ENCODE assay signal across 8 cellular contexts in the genomic region with DNA sequence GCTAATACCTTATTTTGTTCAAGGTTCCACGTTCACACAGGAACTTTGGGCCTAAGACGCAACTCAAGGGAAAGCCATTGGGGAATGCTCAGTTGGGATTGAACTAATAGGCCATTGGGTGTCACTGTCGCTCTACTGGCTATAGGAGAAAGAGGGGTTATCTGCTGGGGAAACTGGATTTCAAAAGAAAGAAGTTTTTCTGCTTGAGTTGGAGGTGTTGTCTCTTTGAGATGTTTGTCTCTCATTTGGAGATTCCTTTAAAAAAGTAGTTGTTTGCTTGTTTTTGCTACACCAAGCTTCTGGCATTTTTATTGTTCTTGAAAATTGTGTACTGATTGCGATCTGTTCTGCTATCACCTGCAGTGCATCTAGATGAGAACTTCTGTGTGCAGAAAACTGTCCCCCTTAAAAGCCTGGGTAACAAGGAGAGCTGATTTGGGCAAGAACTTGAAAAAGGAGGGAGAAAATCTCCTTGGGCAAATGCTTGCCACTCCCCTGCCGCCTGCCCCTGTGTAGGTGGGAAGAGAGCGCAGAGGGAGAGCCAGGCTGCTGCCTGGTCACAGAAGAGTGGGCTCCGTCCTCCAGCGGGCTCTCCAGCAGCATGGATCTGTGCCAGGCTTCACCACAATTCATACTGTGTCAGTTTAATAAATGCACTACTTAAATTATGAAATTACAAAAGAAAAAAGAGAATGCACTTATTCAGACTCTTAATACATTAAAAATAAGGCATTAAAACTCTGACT. TPM values are rescaled to one million over a fixed set of nuclear protein-coding genes. Genes with fewer than 3 reads are reported as not detected.
DNase-seq lines count a peak whose midpoint lies in the region; ATAC-seq, FAIRE-seq and TF ChIP-seq lines count a peak whose summit lies in the region.

No MANE protein-coding gene starts in this region.

- TF ChIP-seq EP300 in A549 (IDR thresholded peaks at IDR 0.05): no peak

- TF ChIP-seq RAD21 in A549 (conservative IDR thresholded peaks at IDR 0.05 in 1 of 2, IDR thresholded peaks at IDR 0.05 in 1 of 2): peak; percentile 72 to 83

- H3K4me1 ChIP-seq in A549: peaks cover 31% of the 10 kb centered on the region

- CTCF ChIA-PET in A549 (lab: Yijun Ruan, JAX): interaction anchor here (0.7 to 2.1 kb wide), 15 partner anchors 11 to 521 kb away, joined by 3 to 10 read pairs (median 4); no protein-coding TSS in a partner anchor

- WGBS in A549 (ENCODE audit: missing lambda C conversion rate): 71% methylated on average over 8 of the region's 8 CpGs

- no peak for FAIRE-seq in A549 (lab: Jason Lieb, UNC)

- H3K4me3 ChIP-seq in A549: no peak overlapping the region

- ATAC-seq in A549 (peak; percentile 42 to 63; a peak in 3 of 6 replicates), HG03571 (IDR thresholded peaks at IDR 0.05; ENCODE audit: unreplicated experiment) (no peak), GM21381 (IDR thresholded peaks at IDR 0.05; ENCODE audit: unreplicated experiment) (no peak), HG03460 (IDR thresholded peaks at IDR 0.05; ENCODE audit: unreplicated experiment) (no peak)

- H3K27ac ChIP-seq in A549: no peak overlapping the region

- H3K9me3 ChIP-seq in A549: no peaks in the 10 kb centered on the region

- POLR2A ChIA-PET in A549 (lab: Yijun Ruan, JAX): no interaction called here

- TF ChIP-seq POLR2A in A549 (IDR thresholded peaks at IDR 0.05; ENCODE audit: low read length): no peak

- DNase-seq in A549 (ENCODE audit: low read depth in 1 of 2, low spot score in 1 of 2): peak; percentile 41 to 49
- DNase-seq in GF-D8 (lab: John Stamatoyannopoulos, UW): peak; percentile 44
- peak; percentile 86 for DNase-seq in NCI-H2171 treated with DMSO at 0.1 percent for 48 hours (lab: John Stamatoyannopoulos, UW)
- peak; percentile 65 for DNase-seq in astrocyte of the hippocampus (ENCODE audit: low read depth, low spot score)
- peak; percentile 41 for DNase-seq in medulla oblongata (ENCODE audit: extremely low spot score)

- TF ChIP-seq CTCF in A549 (IDR thresholded peaks at IDR 0.05): peak; percentile 59

- H3K4me2 ChIP-seq in A549: no peak overlapping the region

TF ChIP-seq in A549, 52 proteins besides CTCF, POLR2A, EP300 and RAD21:
- TF ChIP-seq RARB (CRISPR knock-in tag; IDR thresholded peaks at IDR 0.05) (no peak), CEBPB (IDR thresholded peaks at IDR 0.05) (no peak), ATOH8 (CRISPR knock-in tag; IDR thresholded peaks at IDR 0.05; ENCODE audit: low read depth) (no peak), MAZ (IDR thresholded peaks at IDR 0.05; ENCODE audit: borderline replicate concordance, low read depth, low read length) (no peak), SMC3 (IDR thresholded peaks at IDR 0.05) (peak; percentile 51), GATA3 (IDR thresholded peaks at IDR 0.05; ENCODE audit: borderline replicate concordance) (no peak), EHMT2 (IDR thresholded peaks at IDR 0.05; ENCODE audit: low read depth) (no peak)

RNA-seq across cellular contexts. Expression of gene PEX14, which starts 39.9 kb away (rescaled TPM):
- polyA plus RNA-seq in A549 (2011; rRNA removed): 4.2 and 7.7 TPM in 2 replicates
- polyA plus RNA-seq in A549 (2012; cell fraction: cytosol; rRNA removed): 16.5 and 17.6 TPM in 2 replicates
- polyA plus RNA-seq in A549 (2012; cell fraction: nucleus; rRNA removed): 22.5 and 28.6 TPM in 2 replicates
- polyA plus RNA-seq in A549 (2017; fragmentation: RNase III; extraction: RNeasy Plus Mini Kit Qiagen cat#74134 plus additional on column Dnase treatment): 12.5 to 15.0 TPM (median 13.5 TPM) in 3 replicates
- 5.5 and 5.6 TPM in 2 replicates for polyA minus RNA-seq in A549 (2011; rRNA and poly(A)+ RNA removed)

RNA-seq across cellular contexts. Expression of gene DFFA, which starts 42.3 kb away (rescaled TPM):
- 28.5 and 30.0 TPM in 2 replicates for polyA plus RNA-seq in A549 (2011; rRNA removed)
- 21.8 and 21.9 TPM in 2 replicates for polyA plus RNA-seq in A549 (2012; cell fraction: cytosol; rRNA removed)
- 11.4 and 13.4 TPM in 2 replicates for polyA plus RNA-seq in A549 (2012; cell fraction: nucleus; rRNA removed)
- 28.2 to 31.7 TPM (median 30.1 TPM) in 3 replicates for polyA plus RNA-seq in A549 (2017; fragmentation: RNase III; extraction: RNeasy Plus Mini Kit Qiagen cat#74134 plus additional on column Dnase treatment)
- polyA minus RNA-seq in A549 (2011; rRNA and poly(A)+ RNA removed): 24.1 and 29.3 TPM in 2 replicates

Comparison
In these comparisons a context has a peak if more than half of its experiments do, and no peak if none do; other contexts are left out.
1. ATAC-seq: peak in A549 (2 of 2); none in HG03571 (single experiment), GM21381 (single experiment) and HG03460 (single experiment).
2. Peak in every context shown above with its lines, with median percentiles within 50 percentile points of each other: DNase-seq.